Comparison of ENCODE assay signal across 18 cellular contexts in the genomic region with DNA sequence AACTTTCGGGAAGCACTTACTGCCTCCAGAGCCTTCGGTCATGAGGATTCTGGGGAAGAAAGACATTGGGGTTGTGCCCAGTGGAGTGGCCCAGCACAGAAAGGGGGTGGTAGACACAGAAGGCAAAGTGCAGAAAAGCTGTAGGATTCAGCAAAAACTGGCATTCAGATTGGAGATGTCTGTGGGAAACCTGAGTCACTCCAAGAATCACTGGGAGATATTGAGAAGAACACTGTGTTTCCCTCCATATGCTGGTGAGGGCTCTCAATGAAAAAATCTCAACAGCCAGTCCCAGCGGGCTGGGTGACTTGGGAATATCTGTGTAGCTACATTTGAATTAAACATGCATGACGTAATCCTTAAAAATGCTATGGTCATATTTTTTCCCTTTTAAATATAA.
A peak's percentile ranks its signal among the peaks of the same experiment; 100 is the strongest.
DNase-seq lines count a peak whose midpoint lies in the region; ATAC-seq, FAIRE-seq and TF ChIP-seq lines count a peak whose summit lies in the region.
"Had no signal": no experiment of that assay in that cellular context is flagged by ENCODE, and none has a peak within 500 bp of the region (broad histone marks: within the 10 kb centered on the region; RNA-seq: fewer than 3 reads in every experiment).

No MANE protein-coding gene starts in this region.

- DNase-seq in AG10803 (ENCODE audit: low read depth) (peak; percentile 51), LHCN-M2 (ENCODE audit: low read depth) (peak; percentile 67), cerebellum (ENCODE audit: low spot score) (peak; percentile 10), mesenchymal stem cell (no peak), GM19238 (ENCODE audit: insufficient read length, low spot score) (no peak), GM12892 (ENCODE audit: insufficient read length) (no peak)
- DNase-seq in activated CD8-positive, alpha-beta memory T cell treated with anti-CD3 and anti-CD28 coated beads, Interleukin-2, amount 10 ng/mL, durations not matched to agents 7 days and 5 days: no peak
- DNase-seq in activated CD4-positive, alpha-beta memory T cell treated with anti-CD3 and anti-CD28 coated beads for 36 hours: no peak
- DNase-seq: AML-193; CD4-positive, CD25-positive, alpha-beta regulatory T cell; DMS53; NCI-H1417 treated with DMSO at 0.1 percent for 48 hours; NCI-H2029; NCI-H526 treated with DMSO at 0.1 percent for 48 hours; SJCRH30 had no signal

- H2BK5ac ChIP-seq in mesenchymal stem cell (ENCODE audit: low read depth, low read length, poor library complexity, severe bottlenecking): no peak overlapping the region

- H3K23ac ChIP-seq in mesenchymal stem cell (ENCODE audit: low read length in 2 of 2): no peak overlapping the region

- H3K9me3 ChIP-seq in mesenchymal stem cell (ENCODE audit: control insufficient read depth, low read length): no peaks in the 10 kb centered on the region
- H3K9me3 ChIP-seq: SJCRH30 had no signal

- CTCF ChIA-PET in activated CD8-positive, alpha-beta memory T cell treated with anti-CD3 and anti-CD28 coated beads, Interleukin-2, amount 10 ng/mL, durations not matched to agents 7 days and 5 days (lab: Charles Lee): no interaction called here
- CTCF ChIA-PET in activated CD4-positive, alpha-beta memory T cell treated with anti-CD3 and anti-CD28 coated beads for 36 hours (lab: Charles Lee): interaction anchor here (0.6 to 1.1 kb wide), 4 partner anchors 23 to 250 kb away, joined by 3 to 4 read pairs (median 4); no protein-coding TSS in a partner anchor

- H4K91ac ChIP-seq in mesenchymal stem cell (ENCODE audit: low read length): no peak overlapping the region

- no peaks in the 10 kb centered on the region for H3K36me3 ChIP-seq in mesenchymal stem cell (ENCODE audit: control insufficient read depth in 1 of 2, insufficient read depth in 2 of 2, low read depth in 1 of 2, low read length in 2 of 2)
- H3K36me3 ChIP-seq: SJCRH30 had no signal

- 91% methylated on average over 2 of the region's 4 CpGs for WGBS in mesenchymal stem cell

- FAIRE-seq in GM12892 (lab: Jason Lieb, UNC): no peak
- FAIRE-seq: A204.1, GM12878 had no signal

- H3K79me1 ChIP-seq in mesenchymal stem cell (replicated peaks; ENCODE audit: low read length, poor library complexity, severe bottlenecking): no peaks in the 10 kb centered on the region

- intact Hi-C loops in activated CD4-positive, alpha-beta memory T cell treated with anti-CD3 and anti-CD28 coated beads for 36 hours (cut with micrococcal nuclease): no loop called here

- peaks cover 31% of the 10 kb centered on the region for H3K27me3 Mint-ChIP-seq in activated CD8-positive, alpha-beta memory T cell treated with anti-CD3 and anti-CD28 coated beads, Interleukin-2, amount 10 ng/mL, durations not matched to agents 7 days and 5 days
- peaks cover 10% of the 10 kb centered on the region for H3K27me3 Mint-ChIP-seq in activated CD4-positive, alpha-beta memory T cell treated with anti-CD3 and anti-CD28 coated beads for 36 hours
- H3K27me3 Mint-ChIP-seq: CD4-positive, CD25-positive, alpha-beta regulatory T cell had no signal

- no peak overlapping the region for H4K8ac ChIP-seq in mesenchymal stem cell (ENCODE audit: low read length)

- POLR2A ChIA-PET in activated CD4-positive, alpha-beta memory T cell treated with anti-CD3 and anti-CD28 coated beads for 36 hours (lab: Charles Lee): no interaction called here

- no peak overlapping the region for H3K4ac ChIP-seq in mesenchymal stem cell (ENCODE audit: low read depth in 1 of 2, low read length in 2 of 2)

- no peak overlapping the region for H3K27ac Mint-ChIP-seq in activated CD8-positive, alpha-beta memory T cell treated with anti-CD3 and anti-CD28 coated beads, Interleukin-2, amount 10 ng/mL, durations not matched to agents 7 days and 5 days
- H3K27ac Mint-ChIP-seq in activated CD4-positive, alpha-beta memory T cell treated with anti-CD3 and anti-CD28 coated beads for 36 hours: no peak overlapping the region
- H3K27ac Mint-ChIP-seq: CD4-positive, CD25-positive, alpha-beta regulatory T cell had no signal

- no peak for ATAC-seq in activated CD8-positive, alpha-beta memory T cell treated with anti-CD3 and anti-CD28 coated beads, Interleukin-2, amount 10 ng/mL, durations not matched to agents 7 days and 5 days
- ATAC-seq: GM12878 had no signal

- no peak overlapping the region for H3K18ac ChIP-seq in mesenchymal stem cell (ENCODE audit: low read depth in 1 of 2, low read length in 2 of 2)

- H3K4me1 ChIP-seq in mesenchymal stem cell (ENCODE audit: control insufficient read depth, insufficient read depth, low read depth, low read length): no peaks in the 10 kb centered on the region
- H3K4me1 ChIP-seq: SJCRH30 had no signal

- no peaks in the 10 kb centered on the region for H3K27me3 ChIP-seq in mesenchymal stem cell (ENCODE audit: control insufficient read depth in 1 of 2, insufficient read depth in 1 of 2, low read length in 2 of 2)
- H3K27me3 ChIP-seq: SJCRH30 had no signal

- no peak overlapping the region for H2BK120ac ChIP-seq in mesenchymal stem cell (ENCODE audit: low read depth, low read length)

- H3K4me3 ChIP-seq in AG10803 (ENCODE audit: low read length) (no peak overlapping the region), mesenchymal stem cell (ENCODE audit: insufficient read depth in 1 of 2, low read depth in 1 of 2, low read length in 2 of 2) (no peak overlapping the region)
- H3K4me3 ChIP-seq: GM12878, SJCRH30 had no signal

- H3K9me3 Mint-ChIP-seq in activated CD8-positive, alpha-beta memory T cell treated with anti-CD3 and anti-CD28 coated beads, Interleukin-2, amount 10 ng/mL, durations not matched to agents 7 days and 5 days (ENCODE audit: low read depth): no peaks in the 10 kb centered on the region
- H3K9me3 Mint-ChIP-seq in activated CD4-positive, alpha-beta memory T cell treated with anti-CD3 and anti-CD28 coated beads for 36 hours: no peaks in the 10 kb centered on the region
- H3K9me3 Mint-ChIP-seq: CD4-positive, CD25-positive, alpha-beta regulatory T cell had no signal

- H3K27ac ChIP-seq in mesenchymal stem cell (ENCODE audit: low read length, poor library complexity, severe bottlenecking): no peak overlapping the region
- H3K27ac ChIP-seq: RWPE1, SJCRH30 had no signal

- no peak overlapping the region for H2BK15ac ChIP-seq in mesenchymal stem cell (ENCODE audit: low read depth, poor library complexity, severe bottlenecking)

- peaks cover 10% of the 10 kb centered on the region for H3K4me1 Mint-ChIP-seq in activated CD8-positive, alpha-beta memory T cell treated with anti-CD3 and anti-CD28 coated beads, Interleukin-2, amount 10 ng/mL, durations not matched to agents 7 days and 5 days
- peaks cover 2% of the 10 kb centered on the region for H3K4me1 Mint-ChIP-seq in activated CD4-positive, alpha-beta memory T cell treated with anti-CD3 and anti-CD28 coated beads for 36 hours (ENCODE audit: low read depth)
- H3K4me1 Mint-ChIP-seq: CD4-positive, CD25-positive, alpha-beta regulatory T cell had no signal

- no peak for TF ChIP-seq CTCF in AG10803 (conservative IDR thresholded peaks at IDR 0.05; ENCODE audit: low read length)

- no peak overlapping the region for H2AFZ ChIP-seq in mesenchymal stem cell (ENCODE audit: low read depth, low read length)

- no peak overlapping the region for H2BK12ac ChIP-seq in mesenchymal stem cell (ENCODE audit: low read length in 2 of 2)

- H2AK5ac ChIP-seq in mesenchymal stem cell (ENCODE audit: low read length, severe bottlenecking): no peak overlapping the region

- no peak for TF ChIP-seq POLR2A in GM12892 (IDR thresholded peaks at IDR 0.05; ENCODE audit: low read depth, low read length)

- no peaks in the 10 kb centered on the region for H3K36me3 Mint-ChIP-seq in activated CD8-positive, alpha-beta memory T cell treated with anti-CD3 and anti-CD28 coated beads, Interleukin-2, amount 10 ng/mL, durations not matched to agents 7 days and 5 days
- H3K36me3 Mint-ChIP-seq in activated CD4-positive, alpha-beta memory T cell treated with anti-CD3 and anti-CD28 coated beads for 36 hours: no peaks in the 10 kb centered on the region
- H3K36me3 Mint-ChIP-seq: CD4-positive, CD25-positive, alpha-beta regulatory T cell had no signal

- no peak overlapping the region for H3K14ac ChIP-seq in mesenchymal stem cell (ENCODE audit: low read length in 2 of 2)

- H3K9ac ChIP-seq in mesenchymal stem cell (ENCODE audit: low read length): peak overlapping the region; percentile 39

- H3K4me2 ChIP-seq in mesenchymal stem cell (ENCODE audit: low read length, poor library complexity, severe bottlenecking): no peak overlapping the region

- H3K4me3 Mint-ChIP-seq in activated CD8-positive, alpha-beta memory T cell treated with anti-CD3 and anti-CD28 coated beads, Interleukin-2, amount 10 ng/mL, durations not matched to agents 7 days and 5 days: no peak overlapping the region
- no peak overlapping the region for H3K4me3 Mint-ChIP-seq in activated CD4-positive, alpha-beta memory T cell treated with anti-CD3 and anti-CD28 coated beads for 36 hours
- H3K4me3 Mint-ChIP-seq: CD4-positive, CD25-positive, alpha-beta regulatory T cell had no signal

Comparison
In these comparisons a context has a peak if more than half of its experiments do, and no peak if none do; other contexts are left out.
1. DNase-seq: peak in AG10803 (single experiment), LHCN-M2 (single experiment) and cerebellum (single experiment); none in mesenchymal stem cell (single experiment), activated CD8-positive, alpha-beta memory T cell treated with anti-CD3 and anti-CD28 coated beads, Interleukin-2, amount 10 ng/mL, durations not matched to agents 7 days and 5 days (single experiment), GM19238 (single experiment), GM12892 (single experiment) and activated CD4-positive, alpha-beta memory T cell treated with anti-CD3 and anti-CD28 coated beads for 36 hours (single experiment).